11 cellular contexts compared by ENCODE assay signal in the genomic region with DNA sequence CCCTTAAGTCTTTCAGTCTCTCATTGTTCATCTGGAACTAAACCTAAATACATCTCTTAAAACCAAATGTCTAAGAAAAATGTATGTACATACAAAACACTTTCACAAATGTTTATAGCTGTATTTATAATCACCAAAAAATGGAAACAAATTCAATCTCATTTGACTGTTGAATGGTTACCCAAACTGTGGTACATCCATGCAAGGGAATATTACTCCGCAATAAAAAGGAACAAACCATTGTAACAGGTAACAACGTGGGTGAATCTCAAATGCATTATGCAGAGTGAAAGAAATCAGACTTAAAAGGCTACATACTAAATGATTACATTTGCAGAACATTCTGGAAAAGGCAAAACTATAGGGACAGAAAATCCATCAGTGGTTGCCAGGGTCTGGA.
"Had no signal": no experiment of that assay in that cellular context is flagged by ENCODE, and none has a peak within 500 bp of the region (broad histone marks: within the 10 kb centered on the region; RNA-seq: fewer than 3 reads in every experiment).

No MANE protein-coding gene starts in this region.

- H3K27ac ChIP-seq: GM23248 had no signal

- H3K4me3 Mint-ChIP-seq: GM23338, H9, HFFc6 had no signal

- H2AFZ ChIP-seq: GM23248, GM23338 had no signal

- ATAC-seq: GM23338, HCT116 had no signal

- H3K36me3 ChIP-seq: HAP-1 had no signal

- DNase-seq: GM23248, GOT3, H7, H9, HCEC 1CT, HFFc6 had no signal

- H3K9ac ChIP-seq: GM23248 had no signal

- H3K4me3 ChIP-seq: GM23248, GM23338, HAP-1 had no signal

- H3K9me3 ChIP-seq: HAP-1 had no signal

- H3K27ac Mint-ChIP-seq: GM23338, H9, HFFc6 had no signal

- H3K4me2 ChIP-seq: GM23338 had no signal

- FAIRE-seq: H1, H54 had no signal
